ENCODE assay signal across 22 cellular contexts in genomic region chr15:66893294-66893693, GRCh38.
"Had no signal": no experiment of that assay in that cellular context is flagged by ENCODE, and none has a peak within 500 bp of the region (broad histone marks: within the 10 kb centered on the region; RNA-seq: fewer than 3 reads in every experiment).

No MANE protein-coding gene starts in this region.

- DNase-seq: activated CD4-positive, alpha-beta T cell treated with anti-CD3 and anti-CD28 coated beads for 48 hours; activated CD4-positive, alpha-beta T cell treated with anti-CD3 and anti-CD28 coated beads, Interleukin-2, amount 50 U/mL, for 48 hours; activated naive CD4-positive, alpha-beta T cell treated with Interleukin-2 at 50 U/mL for 16 hours; activated T-cell treated with anti-CD3 and anti-CD28 coated beads, Interleukin-2, amount 50 U/mL, for 72 hours; anterior cingulate cortex; esophagus squamous epithelium; foreskin melanocyte; left ventricle myocardium superior; mammary epithelial cell; naive B cell; nucleus accumbens; psoas muscle; stimulated activated naive CD4-positive, alpha-beta T cell; T-helper 17 cell; T1000; WERI-Rb-1 had no signal

- H3K36me3 ChIP-seq: esophagus squamous epithelium, suprapubic skin, tibial nerve, WERI-Rb-1 had no signal

- H3K27me3 ChIP-seq: esophagus squamous epithelium, suprapubic skin, tibial nerve had no signal

- ATAC-seq: activated CD4-positive, CD25-positive, alpha-beta regulatory T cell treated with anti-CD3 and anti-CD28 coated beads, Interleukin-2, amount 50 U/mL, for 24 hours; activated T-cell treated with anti-CD3 and anti-CD28 coated beads, Interleukin-2, amount 50 U/mL, for 72 hours; left ventricle myocardium superior; psoas muscle; T-helper 17 cell had no signal

- H3K9ac ChIP-seq: parathyroid adenoma had no signal

- H3K27ac Mint-ChIP-seq: activated naive CD8-positive, alpha-beta T cell; activated T-cell treated with anti-CD3 and anti-CD28 coated beads, Interleukin-2, amount 50 U/mL, for 72 hours; naive B cell; T-helper 17 cell had no signal

- H3K27ac ChIP-seq: esophagus squamous epithelium, parathyroid adenoma, psoas muscle, suprapubic skin, tibial nerve, WERI-Rb-1 had no signal

- H3K9me3 ChIP-seq: psoas muscle, suprapubic skin had no signal

- H3K4me3 Mint-ChIP-seq: activated naive CD8-positive, alpha-beta T cell; activated T-cell treated with anti-CD3 and anti-CD28 coated beads, Interleukin-2, amount 50 U/mL, for 72 hours; mesothelial cell of epicardium; naive B cell; T-helper 17 cell had no signal

- H3K36me3 Mint-ChIP-seq: activated naive CD8-positive, alpha-beta T cell had no signal

- H3K4me1 ChIP-seq: esophagus squamous epithelium, parathyroid adenoma, psoas muscle had no signal

- H3K4me3 ChIP-seq: esophagus squamous epithelium, psoas muscle, suprapubic skin, tibial nerve had no signal

- H3K27me3 Mint-ChIP-seq: activated naive CD8-positive, alpha-beta T cell had no signal
